15 cellular contexts compared by ENCODE assay signal in the genomic region with DNA sequence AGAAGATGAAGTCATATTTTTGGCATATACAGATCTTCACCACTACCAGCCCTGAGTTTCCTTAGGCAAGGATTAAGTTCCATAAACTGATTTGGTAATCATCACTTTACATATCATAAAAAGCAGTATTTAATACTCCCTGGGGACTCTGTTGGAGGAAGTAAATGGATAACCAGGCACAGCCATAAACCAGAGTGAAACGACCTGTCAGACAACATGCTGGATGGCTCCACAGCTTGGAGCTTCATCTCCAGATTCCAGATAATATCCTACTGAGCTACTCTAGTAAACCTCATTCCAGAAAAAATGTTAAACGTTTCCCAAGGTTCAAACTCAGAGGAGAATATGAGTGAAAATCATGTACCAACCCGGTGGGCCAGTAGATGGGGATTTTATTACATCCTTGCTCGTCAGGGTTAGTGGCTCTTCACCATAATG.
"Had no signal": no experiment of that assay in that cellular context is flagged by ENCODE, and none has a peak within 500 bp of the region (broad histone marks: within the 10 kb centered on the region; RNA-seq: fewer than 3 reads in every experiment).

No MANE protein-coding gene starts in this region.

- H3K27me3 Mint-ChIP-seq: central memory CD8-positive, alpha-beta T cell; stimulated activated naive CD8-positive, alpha-beta T cell treated with anti-CD3 and anti-CD28 coated beads, Interleukin-15, Interleukin-2, amounts not matched to agents 100 ng/mL and 50 ng/mL, for 24 hours had no signal

- H3K4me1 ChIP-seq: body of pancreas, sigmoid colon, testis had no signal

- H3K4me3 ChIP-seq: body of pancreas, sigmoid colon, testis had no signal

- FAIRE-seq: kidney had no signal

- H3K9me3 ChIP-seq: body of pancreas, sigmoid colon, testis had no signal

- H3K27ac Mint-ChIP-seq: activated naive CD4-positive, alpha-beta T cell treated with anti-CD3 and anti-CD28 coated beads, Interleukin-2, amount 50 U/mL, for 72 hours; dendritic cell treated with granulocyte-macrophage colony-stimulating factor and Interleukin-4, amounts not matched to agents 40 ng/mL and 50 ng/mL, for 4 days; endodermal cell; stimulated activated naive CD8-positive, alpha-beta T cell treated with anti-CD3 and anti-CD28 coated beads, Interleukin-15, Interleukin-2, amounts not matched to agents 100 ng/mL and 50 ng/mL, for 24 hours had no signal

- ATAC-seq: activated CD4-positive, CD25-positive, alpha-beta regulatory T cell treated with anti-CD3 and anti-CD28 coated beads, Interleukin-2, amount 50 U/mL, for 24 hours; activated naive CD4-positive, alpha-beta T cell treated with anti-CD3 and anti-CD28 coated beads, Interleukin-2, amount 50 U/mL, for 72 hours; body of pancreas had no signal

- H3K9me3 Mint-ChIP-seq: endodermal cell; stimulated activated naive CD8-positive, alpha-beta T cell treated with anti-CD3 and anti-CD28 coated beads, Interleukin-15, Interleukin-2, amounts not matched to agents 100 ng/mL and 50 ng/mL, for 24 hours had no signal

- H3K27me3 ChIP-seq: body of pancreas, sigmoid colon, testis had no signal

- H3K4me3 Mint-ChIP-seq: central memory CD8-positive, alpha-beta T cell; dendritic cell treated with granulocyte-macrophage colony-stimulating factor and Interleukin-4, amounts not matched to agents 40 ng/mL and 50 ng/mL, for 4 days; endodermal cell; stimulated activated naive CD8-positive, alpha-beta T cell treated with anti-CD3 and anti-CD28 coated beads, Interleukin-15, Interleukin-2, amounts not matched to agents 100 ng/mL and 50 ng/mL, for 24 hours had no signal

- DNase-seq: amniotic stem cell; body of pancreas; endodermal cell; foreskin fibroblast; head of caudate nucleus; kidney; sigmoid colon; stimulated activated CD4-positive, alpha-beta T cell treated with anti-CD3 and anti-CD28 coated beads, Interleukin-4, amount 100 ng/mL, for 1 hour; stimulated activated CD8-positive, alpha-beta memory T cell treated with anti-CD3 and anti-CD28 coated beads, Interleukin-4, amount 100 ng/mL, for 48 hours; testis had no signal

- H3K36me3 ChIP-seq: sigmoid colon had no signal

- H3K4me1 Mint-ChIP-seq: central memory CD8-positive, alpha-beta T cell; endodermal cell had no signal

- H3K36me3 Mint-ChIP-seq: activated naive CD4-positive, alpha-beta T cell treated with anti-CD3 and anti-CD28 coated beads, Interleukin-2, amount 50 U/mL, for 72 hours had no signal

- H3K27ac ChIP-seq: body of pancreas, sigmoid colon, testis had no signal
